Comparison of ENCODE assay signal across 23 cellular contexts in the genomic region with DNA sequence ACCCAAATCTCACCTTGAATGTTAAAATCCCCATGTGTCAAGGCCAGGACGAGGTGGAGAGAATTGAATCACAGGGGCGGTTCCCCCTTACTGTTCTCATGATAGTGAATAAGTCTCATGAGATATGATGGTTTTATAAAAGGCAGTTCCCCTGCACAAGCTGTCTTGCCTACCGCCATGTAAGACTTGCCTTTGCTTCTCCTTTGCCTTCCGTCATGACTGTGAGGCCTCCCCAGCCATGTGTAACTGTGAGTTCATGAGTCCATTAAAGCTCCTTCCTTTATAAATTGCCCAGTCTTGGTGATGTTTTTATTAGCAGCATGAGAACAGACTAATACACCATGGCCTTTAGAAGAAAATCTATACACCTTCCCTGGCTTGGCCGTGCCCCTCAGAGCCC. TPM values are rescaled to one million over a fixed set of nuclear protein-coding genes. Genes with fewer than 3 reads are reported as not detected.
DNase-seq lines count a peak whose midpoint lies in the region; ATAC-seq and TF ChIP-seq lines count a peak whose summit lies in the region.
"Had no signal": no experiment of that assay in that cellular context is flagged by ENCODE, and none has a peak within 500 bp of the region (broad histone marks: within the 10 kb centered on the region; RNA-seq: fewer than 3 reads in every experiment).

No MANE protein-coding gene starts in this region.

- no peak for ATAC-seq in activated T-cell treated with anti-CD3 and anti-CD28 coated beads, Interleukin-2, amount 50 U/mL, for 4 hours
- no peak for ATAC-seq in HG03108 (IDR thresholded peaks at IDR 0.05; ENCODE audit: unreplicated experiment)

- no peaks in the 10 kb centered on the region for H3K36me3 Mint-ChIP-seq in activated T-cell treated with anti-CD3 and anti-CD28 coated beads, Interleukin-2, amount 50 U/mL, for 4 hours (ENCODE audit: insufficient read depth)
- peaks cover 8% of the 10 kb centered on the region in 2 donors for H3K36me3 Mint-ChIP-seq in CD4-positive, alpha-beta memory T cell
- H3K36me3 Mint-ChIP-seq in activated CD4-positive, alpha-beta memory T cell treated with anti-CD3 and anti-CD28 coated beads for 36 hours: peaks cover 13% of the 10 kb centered on the region
- H3K36me3 Mint-ChIP-seq: activated naive CD8-positive, alpha-beta T cell treated with anti-CD3 and anti-CD28 coated beads for 36 hours; type B pancreatic cell had no signal

- H3K9me3 Mint-ChIP-seq in activated T-cell treated with anti-CD3 and anti-CD28 coated beads, Interleukin-2, amount 50 U/mL, for 4 hours: peaks cover 20% of the 10 kb centered on the region
- H3K9me3 Mint-ChIP-seq in CD4-positive, alpha-beta memory T cell: peaks cover 0 to 29% (median 23%) of the 10 kb centered on the region in 8 donors
- peaks cover 32% of the 10 kb centered on the region for H3K9me3 Mint-ChIP-seq in activated CD4-positive, alpha-beta memory T cell treated with anti-CD3 and anti-CD28 coated beads for 36 hours

- peaks cover 0 to 7% of the 10 kb centered on the region in 2 donors for H3K9me3 ChIP-seq in CD4-positive, alpha-beta memory T cell (ENCODE audit: control insufficient read depth in 1 of 2, low read length in 2 of 2)
- no peaks in the 10 kb centered on the region for H3K9me3 ChIP-seq in neutrophil
- H3K9me3 ChIP-seq: BE2C had no signal

- H3K4me3 ChIP-seq in CD4-positive, alpha-beta memory T cell (ENCODE audit: low read length in 2 of 2): no peak overlapping the region
- no peak overlapping the region for H3K4me3 ChIP-seq in neutrophil (ENCODE audit: low read depth in 1 of 2, low read length in 1 of 2)
- H3K4me3 ChIP-seq: dorsolateral prefrontal cortex, lung, neural progenitor cell, SJSA1 had no signal

- H3K27ac Mint-ChIP-seq in CD4-positive, alpha-beta memory T cell: peak overlapping the region in 6 of 7 donors; percentile 84 to 94 (median 88)
- H3K27ac Mint-ChIP-seq in activated CD4-positive, alpha-beta memory T cell treated with anti-CD3 and anti-CD28 coated beads for 36 hours: peak overlapping the region; percentile 54
- H3K27ac Mint-ChIP-seq: activated naive CD8-positive, alpha-beta T cell treated with anti-CD3 and anti-CD28 coated beads for 36 hours; neural progenitor cell; type B pancreatic cell had no signal

- POLR2A ChIA-PET in CD4-positive, alpha-beta memory T cell (lab: Charles Lee; ENCODE audit: partially characterized antibody): interaction anchor here (0.8 to 2.5 kb wide), 16 partner anchors 8 to 86 kb away, joined by 3 to 48 read pairs (median 6); a partner anchor contains a TSS
- POLR2A ChIA-PET in activated CD4-positive, alpha-beta memory T cell treated with anti-CD3 and anti-CD28 coated beads for 36 hours (lab: Charles Lee): no interaction called here

- peaks cover 30% of the 10 kb centered on the region for H3K4me1 ChIP-seq in CD4-positive, alpha-beta memory T cell (ENCODE audit: insufficient read depth, low read length)
- peaks cover 20 to 27% of the 10 kb centered on the region in 2 experiments for H3K4me1 ChIP-seq in neutrophil (ENCODE audit: control insufficient read depth in 1 of 2, insufficient read depth in 1 of 2, low read depth in 1 of 2, low read length in 1 of 2)
- H3K4me1 ChIP-seq: BE2C, neural progenitor cell, SJSA1 had no signal

- CTCF ChIA-PET in CD4-positive, alpha-beta memory T cell (lab: Charles Lee; ENCODE audit: partially characterized antibody): interaction anchor here (0.7 to 1.8 kb wide), 9 partner anchors 9 to 140 kb away, joined by 3 to 7 read pairs (median 4); no protein-coding TSS in a partner anchor
- CTCF ChIA-PET in activated CD4-positive, alpha-beta memory T cell treated with anti-CD3 and anti-CD28 coated beads for 36 hours (lab: Charles Lee): interaction anchor here (0.8 to 1.1 kb wide), 4 partner anchors 14 to 140 kb away, joined by 3 to 5 read pairs (median 4); no protein-coding TSS in a partner anchor

- peak overlapping the region; percentile 5 for H3K4me3 Mint-ChIP-seq in activated T-cell treated with anti-CD3 and anti-CD28 coated beads, Interleukin-2, amount 50 U/mL, for 4 hours
- peak overlapping the region in 4 of 8 donors; percentile 24 to 63 (median 40) for H3K4me3 Mint-ChIP-seq in CD4-positive, alpha-beta memory T cell
- no peak overlapping the region for H3K4me3 Mint-ChIP-seq in activated CD4-positive, alpha-beta memory T cell treated with anti-CD3 and anti-CD28 coated beads for 36 hours
- H3K4me3 Mint-ChIP-seq: activated naive CD8-positive, alpha-beta T cell treated with anti-CD3 and anti-CD28 coated beads for 36 hours; neural progenitor cell; type B pancreatic cell had no signal

- no peaks in the 10 kb centered on the region for H3K27me3 Mint-ChIP-seq in activated T-cell treated with anti-CD3 and anti-CD28 coated beads, Interleukin-2, amount 50 U/mL, for 4 hours (ENCODE audit: low read depth)
- no peaks in the 10 kb centered on the region for H3K27me3 Mint-ChIP-seq in CD4-positive, alpha-beta memory T cell
- no peaks in the 10 kb centered on the region for H3K27me3 Mint-ChIP-seq in activated CD4-positive, alpha-beta memory T cell treated with anti-CD3 and anti-CD28 coated beads for 36 hours
- H3K27me3 Mint-ChIP-seq: activated naive CD8-positive, alpha-beta T cell treated with anti-CD3 and anti-CD28 coated beads for 36 hours had no signal

- H3K27me3 ChIP-seq in CD4-positive, alpha-beta memory T cell (ENCODE audit: insufficient read depth, low read length): no peaks in the 10 kb centered on the region
- no peaks in the 10 kb centered on the region for H3K27me3 ChIP-seq in neutrophil
- H3K27me3 ChIP-seq: BE2C, dorsolateral prefrontal cortex, SJSA1 had no signal

- no peak for DNase-seq in activated T-cell treated with anti-CD3 and anti-CD28 coated beads, Interleukin-2, amount 50 U/mL, for 4 hours
- DNase-seq in activated T-cell treated with anti-CD3 and anti-CD28 coated beads for 4 hours (no peak), NCI-H1694 (lab: John Stamatoyannopoulos, UW) (no peak), GDM1 (lab: John Stamatoyannopoulos, UW) (no peak)
- DNase-seq in CD4-positive, alpha-beta memory T cell: no peak
- no peak for DNase-seq in activated CD4-positive, alpha-beta memory T cell treated with anti-CD3 and anti-CD28 coated beads for 36 hours
- DNase-seq: activated CD8-positive, alpha-beta memory T cell treated with anti-CD3 and anti-CD28 coated beads, Interleukin-2, amount 50 U/mL, for 4 hours; activated naive CD8-positive, alpha-beta T cell treated with anti-CD3 and anti-CD28 coated beads for 36 hours; BE2C; EL; Karpas-422; MV-4-11; NCI-H1694 treated with DMSO at 0.1 percent for 48 hours; NCI-H2171; NCI-H524 had no signal

- no peak for TF ChIP-seq CTCF in neutrophil (IDR thresholded peaks at IDR 0.05)

- peaks cover 38% of the 10 kb centered on the region for H3K4me1 Mint-ChIP-seq in activated T-cell treated with anti-CD3 and anti-CD28 coated beads, Interleukin-2, amount 50 U/mL, for 4 hours (ENCODE audit: low read depth)
- H3K4me1 Mint-ChIP-seq in CD4-positive, alpha-beta memory T cell: peaks cover 32 to 65% (median 41%) of the 10 kb centered on the region in 4 donors
- H3K4me1 Mint-ChIP-seq in activated CD4-positive, alpha-beta memory T cell treated with anti-CD3 and anti-CD28 coated beads for 36 hours (ENCODE audit: low read depth): peaks cover 36% of the 10 kb centered on the region
- H3K4me1 Mint-ChIP-seq: neural progenitor cell had no signal

- H3K27ac ChIP-seq in CD4-positive, alpha-beta memory T cell (ENCODE audit: low read depth, low read length): no peak overlapping the region
- peak overlapping the region; percentile 50 for H3K27ac ChIP-seq in neutrophil
- H3K27ac ChIP-seq: dorsolateral prefrontal cortex, neural progenitor cell, SJSA1 had no signal

- intact Hi-C loops in CD4-positive, alpha-beta memory T cell (cut with micrococcal nuclease): loop anchor here (2.0 to 5.0 kb wide), 2 partner anchors 33 to 67 kb away; no protein-coding TSS in a partner anchor
- intact Hi-C loops in activated CD4-positive, alpha-beta memory T cell treated with anti-CD3 and anti-CD28 coated beads for 36 hours (cut with micrococcal nuclease): loop anchor here (5.0 kb wide), 1 partner anchor 38 kb away; no protein-coding TSS in a partner anchor

- H3K36me3 ChIP-seq in CD4-positive, alpha-beta memory T cell (ENCODE audit: insufficient read depth, low read length): no peaks in the 10 kb centered on the region
- H3K36me3 ChIP-seq in neutrophil: no peaks in the 10 kb centered on the region
- H3K36me3 ChIP-seq: BE2C, neural progenitor cell, SJSA1 had no signal

RNA-seq across cellular contexts. Expression of a gene that starts 7.4 kb away (rescaled TPM):
- 10 to 100 TPM; 28.1 to 32.9 (median 32.3) TPM for total RNA-seq in activated T-cell treated with anti-CD3 and anti-CD28 coated beads, Interleukin-2, amount 50 U/mL, for 4 hours
- 100 to 1,000 TPM; 179 to 187 TPM for total RNA-seq in CD4-positive, alpha-beta memory T cell
- polyA plus RNA-seq in CD4-positive, alpha-beta memory T cell: 100 to 1,000 TPM in 1 of 2 donors, 10 to 100 TPM in 1; 92.2 to 119 TPM
- total RNA-seq in activated CD4-positive, alpha-beta memory T cell treated with anti-CD3 and anti-CD28 coated beads for 36 hours: 10 to 100 TPM; 38.9 to 40.4 TPM
- total RNA-seq: A673, SJSA1 had no signal

Comparison
In these comparisons a context has a peak if more than half of its experiments do, and no peak if none do; other contexts are left out.
1. RNA of a gene that starts 7.4 kb away (total RNA-seq): 179 to 187 TPM in CD4-positive, alpha-beta memory T cell; 38.9 to 40.4 TPM in activated CD4-positive, alpha-beta memory T cell treated with anti-CD3 and anti-CD28 coated beads for 36 hours and 28.1 to 32.9 TPM in activated T-cell treated with anti-CD3 and anti-CD28 coated beads, Interleukin-2, amount 50 U/mL, for 4 hours; every median in the first group is over 4 times any median in the second.